ENCODE assay signal across 21 cellular contexts in the genomic region with DNA sequence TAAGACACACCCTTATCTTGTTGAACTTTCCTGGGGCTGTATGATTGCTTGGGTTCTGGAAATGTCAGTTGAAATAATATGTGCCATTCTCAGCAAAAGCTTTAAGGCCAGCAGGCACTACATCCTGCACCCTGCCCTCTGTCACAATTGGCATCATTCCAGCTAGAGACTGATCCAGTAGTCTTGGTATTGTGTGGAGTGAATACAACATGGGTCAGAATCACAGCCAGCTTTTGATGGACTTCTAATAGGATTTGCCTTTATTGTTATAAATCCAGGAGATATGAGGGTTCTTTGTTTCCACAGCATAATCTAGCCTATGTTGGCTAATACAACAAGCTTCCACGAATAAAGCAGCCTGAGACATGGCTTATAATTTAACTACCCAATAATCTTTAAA.
DNase-seq lines count a peak whose midpoint lies in the region; ATAC-seq, FAIRE-seq and TF ChIP-seq lines count a peak whose summit lies in the region.
"Had no signal": no experiment of that assay in that cellular context is flagged by ENCODE, and none has a peak within 500 bp of the region (broad histone marks: within the 10 kb centered on the region; RNA-seq: fewer than 3 reads in every experiment).

No MANE protein-coding gene starts in this region.

- H3K79me2 ChIP-seq in H1 (ENCODE audit: control insufficient read depth in 1 of 2, insufficient read depth in 2 of 2, low read length in 2 of 2) = no peaks in the 10 kb centered on the region

- 83% methylated on average over 1 of the region's 1 CpG; no CpG with 5 or more reads in 1 of the 2 experiments for WGBS in H1 (ENCODE audit: extremely low coverage in 1 of 2, insufficient coverage in 1 of 2, insufficient read length in 1 of 2, insufficient replicate concordance in 2 of 2, low coverage in 1 of 2, low lambda C conversion rate in 2 of 2, missing lambda C conversion rate in 1 of 2), 2 experiments
- 55 to 86% (median 72%) methylated on average over 1 of the region's 1 CpG for WGBS in spleen, 5 donors

- no peaks in the 10 kb centered on the region for H3K23me2 ChIP-seq in H1 (ENCODE audit: low read depth, low read length)

- H3K27me3 ChIP-seq in H1 (replicated peaks in 1 of 4; ENCODE audit: control insufficient read depth in 3 of 4, extremely low read depth in 1 of 4, insufficient read depth in 3 of 4, low read length in 3 of 4) (no peaks in the 10 kb centered on the region), spleen (replicated peaks in 1 of 7) (no peaks in the 10 kb centered on the region)
- H3K27me3 ChIP-seq: BLaER1 treated with 17β-estradiol and CSF1 and Interleukin-3, amounts not matched to agents 10 nM and 100 nM; SJSA1; testis had no signal

- H2AK5ac ChIP-seq in H1 (ENCODE audit: low read depth, low read length) = no peak overlapping the region

- H3K27ac ChIP-seq in H1 (ENCODE audit: low read depth, low read length) (no peak overlapping the region), spleen (no peak overlapping the region)
- H3K27ac ChIP-seq: BLaER1 treated with 17β-estradiol and CSF1 and Interleukin-3, amounts not matched to agents 10 nM and 100 nM; lower lobe of right lung; testis had no signal

- peak overlapping the region; percentile 6; the same call in 1 of the 2 replicates for H2AFZ ChIP-seq in H1 (ENCODE audit: low read length)

- FAIRE-seq in H1 (lab: Jason Lieb, UNC) = no peak

- DNase-seq in DMS53 (lab: John Stamatoyannopoulos, UW) = peak; percentile 12
- DNase-seq in DMS53 treated with DMSO at 0.1 percent for 48 hours (lab: John Stamatoyannopoulos, UW; ENCODE audit: unreplicated experiment) = no peak
- peak; percentile 31 for DNase-seq in LHCN-M2 (ENCODE audit: low read depth)
- no peak for DNase-seq in H1 (ENCODE audit: low read depth in 1 of 2, low spot score in 2 of 2)
- peak; percentile 21 for DNase-seq in pons (ENCODE audit: low spot score)
- DNase-seq in spleen = no peak
- DNase-seq: 8988T; activated B cell treated with CpG ODN at 0.5 μM for 24 hours; activated CD8-positive, alpha-beta T cell treated with anti-CD3 and anti-CD28 coated beads for 36 hours; activated T-cell treated with anti-CD3 and anti-CD28 coated beads, Interleukin-2, amount 50 U/mL, for 4 hours; DMS79 treated with DMSO at 0.1 percent for 48 hours; erythroblast; lower lobe of right lung; naive B cell; NCI-H187 treated with DMSO at 0.1 percent for 48 hours; OCI-M1; testis had no signal

- H3K36me3 ChIP-seq in H1 (ENCODE audit: control insufficient read depth in 2 of 4, insufficient read depth in 4 of 4, low read length in 3 of 4) (no peaks in the 10 kb centered on the region), spleen (no peaks in the 10 kb centered on the region)
- H3K36me3 ChIP-seq: BLaER1 treated with 17β-estradiol and CSF1 and Interleukin-3, amounts not matched to agents 10 nM and 100 nM; lower lobe of right lung; SJSA1 had no signal

- ATAC-seq in HG03460 (IDR thresholded peaks at IDR 0.05; ENCODE audit: unreplicated experiment) (no peak), HG03457 (IDR thresholded peaks at IDR 0.05; ENCODE audit: unreplicated experiment) (no peak)
- ATAC-seq: activated CD8-positive, alpha-beta T cell treated with anti-CD3 and anti-CD28 coated beads for 36 hours; activated T-cell treated with anti-CD3 and anti-CD28 coated beads, Interleukin-2, amount 50 U/mL, for 4 hours; lower lobe of right lung had no signal

- TF ChIP-seq RAD21 in H1 (IDR thresholded peaks at IDR 0.05 in 1 of 2, conservative IDR thresholded peaks at IDR 0.05 in 1 of 2; ENCODE audit: low read depth in 2 of 2, low read length in 2 of 2) = no peak

- H2BK5ac ChIP-seq in H1 (ENCODE audit: low read depth, low read length) = no peak overlapping the region

- TF ChIP-seq POLR2A in H1 (IDR thresholded peaks at IDR 0.05; ENCODE audit: control extremely low read depth in 1 of 2, low read depth in 2 of 2, low read length in 2 of 2) (no peak), spleen (IDR thresholded peaks at IDR 0.05) (no peak)

- no peak overlapping the region for H3K4ac ChIP-seq in H1 (replicated peaks; ENCODE audit: insufficient read length, low read depth, low read length)

- intact Hi-C loops in spleen (cut with DNase I; ENCODE audit: low total_unique reads) = no loop called here

- no peak overlapping the region for H3K14ac ChIP-seq in H1 (ENCODE audit: insufficient read length)

- H3K9me3 ChIP-seq in H1 (ENCODE audit: insufficient read depth in 2 of 2, low read depth in 1 of 2, low read length in 1 of 2) = no peaks in the 10 kb centered on the region
- H3K9me3 ChIP-seq in spleen = no peaks in the 10 kb centered on the region
- H3K9me3 ChIP-seq: BLaER1 treated with 17β-estradiol and CSF1 and Interleukin-3, amounts not matched to agents 10 nM and 100 nM; lower lobe of right lung; SJSA1; testis had no signal

- H3K18ac ChIP-seq in H1 (ENCODE audit: extremely low read depth, low read length) = no peak overlapping the region

- CTCF ChIA-PET in H1 (lab: Charles Lee; ENCODE audit: partially characterized antibody) = interaction anchor here (0.9 kb wide), 1 partner anchor 9 kb away, joined by 3 read pairs; no protein-coding TSS in a partner anchor

- TF ChIP-seq CTCF in H1 (IDR thresholded peaks at IDR 0.05; ENCODE audit: control extremely low read depth in 1 of 3, insufficient read depth in 1 of 3, low read depth in 1 of 3, low read length in 3 of 3) (no peak), spleen (IDR thresholded peaks at IDR 0.05 in 8 of 11, conservative IDR thresholded peaks at IDR 0.05 in 3 of 11) (no peak)

- POLR2A ChIA-PET in H1 (lab: Charles Lee; ENCODE audit: partially characterized antibody) = no interaction called here

- H2BK20ac ChIP-seq in H1 (ENCODE audit: low read length) = no peak overlapping the region

- no peak overlapping the region for H4K5ac ChIP-seq in H1 (ENCODE audit: insufficient read length, low read depth, low read length)

- H3K4me3 ChIP-seq in H1 (ENCODE audit: extremely low read depth in 1 of 4, insufficient read depth in 2 of 4, low read depth in 3 of 4, low read length in 4 of 4) (no peak overlapping the region), spleen (no peak overlapping the region)
- H3K4me3 ChIP-seq: BLaER1 treated with 17β-estradiol and CSF1 and Interleukin-3, amounts not matched to agents 10 nM and 100 nM; lower lobe of right lung; SJSA1; testis had no signal

- no peak overlapping the region for H4K8ac ChIP-seq in H1 (ENCODE audit: extremely low read depth, insufficient read depth, low read length)

- no peak overlapping the region for H3K9ac ChIP-seq in H1 (replicated peaks in 1 of 4; ENCODE audit: extremely low read depth in 1 of 4, low read depth in 3 of 4, low read length in 3 of 4)
- H3K9ac ChIP-seq: BLaER1 treated with 17β-estradiol and CSF1 and Interleukin-3, amounts not matched to agents 10 nM and 100 nM had no signal

- H3K4me2 ChIP-seq in H1 (ENCODE audit: insufficient read depth in 1 of 2, low read depth in 2 of 2, low read length in 2 of 2) = no peak overlapping the region
- H3K4me2 ChIP-seq: BLaER1 treated with 17β-estradiol and CSF1 and Interleukin-3, amounts not matched to agents 10 nM and 100 nM had no signal

- H4K91ac ChIP-seq in H1 (replicated peaks; ENCODE audit: insufficient read length, low read length) = no peak overlapping the region

- no peak overlapping the region for H2BK12ac ChIP-seq in H1 (ENCODE audit: low read depth, low read length)

- H3K4me1 ChIP-seq in H1 (replicated peaks in 1 of 4; ENCODE audit: control insufficient read depth in 3 of 4, insufficient read depth in 4 of 4, low read length in 3 of 4) = no peaks in the 10 kb centered on the region
- peaks cover 0 to 5% (median 0%) of the 10 kb centered on the region in 6 donors for H3K4me1 ChIP-seq in spleen
- H3K4me1 ChIP-seq: lower lobe of right lung, testis had no signal

- no peak overlapping the region for H2BK120ac ChIP-seq in H1 (replicated peaks; ENCODE audit: low read depth, low read length)

- no peak overlapping the region for H2BK15ac ChIP-seq in H1 (ENCODE audit: low read length)

- no peak overlapping the region for H3K23ac ChIP-seq in H1 (ENCODE audit: insufficient read length)

- H4K20me1 ChIP-seq in H1 (replicated peaks in 1 of 2; ENCODE audit: control insufficient read depth in 1 of 2, insufficient read depth in 2 of 2, low read length in 2 of 2) = no peaks in the 10 kb centered on the region
- H4K20me1 ChIP-seq: BLaER1 treated with 17β-estradiol and CSF1 and Interleukin-3, amounts not matched to agents 10 nM and 100 nM had no signal

- no peaks in the 10 kb centered on the region for H3K79me1 ChIP-seq in H1 (ENCODE audit: low read depth, low read length)

- TF ChIP-seq EP300 in H1 (IDR thresholded peaks at IDR 0.05; ENCODE audit: borderline replicate concordance in 1 of 2, low read depth in 2 of 2, low read length in 2 of 2) = no peak

- no peak overlapping the region for H3K56ac ChIP-seq in H1 (replicated peaks; ENCODE audit: insufficient read length, low read depth, low read length)

TF ChIP-seq in H1, 55 proteins besides CTCF, POLR2A, EP300 and RAD21 (continues in another document):
- TF ChIP-seq, protein P1, sequence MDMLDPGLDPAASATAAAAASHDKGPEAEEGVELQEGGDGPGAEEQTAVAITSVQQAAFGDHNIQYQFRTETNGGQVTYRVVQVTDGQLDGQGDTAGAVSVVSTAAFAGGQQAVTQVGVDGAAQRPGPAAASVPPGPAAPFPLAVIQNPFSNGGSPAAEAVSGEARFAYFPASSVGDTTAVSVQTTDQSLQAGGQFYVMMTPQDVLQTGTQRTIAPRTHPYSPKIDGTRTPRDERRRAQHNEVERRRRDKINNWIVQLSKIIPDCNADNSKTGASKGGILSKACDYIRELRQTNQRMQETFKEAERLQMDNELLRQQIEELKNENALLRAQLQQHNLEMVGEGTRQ (IDR thresholded peaks at IDR 0.05; ENCODE audit: low read length) = no peak
- TF ChIP-seq, protein P2, sequence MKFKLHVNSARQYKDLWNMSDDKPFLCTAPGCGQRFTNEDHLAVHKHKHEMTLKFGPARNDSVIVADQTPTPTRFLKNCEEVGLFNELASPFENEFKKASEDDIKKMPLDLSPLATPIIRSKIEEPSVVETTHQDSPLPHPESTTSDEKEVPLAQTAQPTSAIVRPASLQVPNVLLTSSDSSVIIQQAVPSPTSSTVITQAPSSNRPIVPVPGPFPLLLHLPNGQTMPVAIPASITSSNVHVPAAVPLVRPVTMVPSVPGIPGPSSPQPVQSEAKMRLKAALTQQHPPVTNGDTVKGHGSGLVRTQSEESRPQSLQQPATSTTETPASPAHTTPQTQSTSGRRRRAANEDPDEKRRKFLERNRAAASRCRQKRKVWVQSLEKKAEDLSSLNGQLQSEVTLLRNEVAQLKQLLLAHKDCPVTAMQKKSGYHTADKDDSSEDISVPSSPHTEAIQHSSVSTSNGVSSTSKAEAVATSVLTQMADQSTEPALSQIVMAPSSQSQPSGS (IDR thresholded peaks at IDR 0.05; ENCODE audit: low read length) = no peak
- TF ChIP-seq RBBP5 (IDR thresholded peaks at IDR 0.05; ENCODE audit: borderline replicate concordance, low read depth, low read length) (no peak), SUZ12 (IDR thresholded peaks at IDR 0.05; ENCODE audit: low read length) (no peak), CHD1 (IDR thresholded peaks at IDR 0.05; ENCODE audit: low read depth, low read length) (no peak), SRF (IDR thresholded peaks at IDR 0.05; ENCODE audit: low read depth, low read length) (no peak), SP4 (IDR thresholded peaks at IDR 0.05; ENCODE audit: low read length) (no peak), CREB1 (IDR thresholded peaks at IDR 0.05) (no peak), BCL11A (IDR thresholded peaks at IDR 0.05; ENCODE audit: low read depth in 2 of 2, low read length in 2 of 2) (no peak)

Comparison
In these comparisons a context has a peak if more than half of its experiments do, and no peak if none do; other contexts are left out.
1. DNase-seq: peak in DMS53 (single experiment), LHCN-M2 (single experiment) and pons (single experiment); none in DMS53 treated with DMSO at 0.1 percent for 48 hours (single experiment), H1 (0 of 2) and spleen (single experiment).